1 cellular context compared by ENCODE assay signal in the genomic region with DNA sequence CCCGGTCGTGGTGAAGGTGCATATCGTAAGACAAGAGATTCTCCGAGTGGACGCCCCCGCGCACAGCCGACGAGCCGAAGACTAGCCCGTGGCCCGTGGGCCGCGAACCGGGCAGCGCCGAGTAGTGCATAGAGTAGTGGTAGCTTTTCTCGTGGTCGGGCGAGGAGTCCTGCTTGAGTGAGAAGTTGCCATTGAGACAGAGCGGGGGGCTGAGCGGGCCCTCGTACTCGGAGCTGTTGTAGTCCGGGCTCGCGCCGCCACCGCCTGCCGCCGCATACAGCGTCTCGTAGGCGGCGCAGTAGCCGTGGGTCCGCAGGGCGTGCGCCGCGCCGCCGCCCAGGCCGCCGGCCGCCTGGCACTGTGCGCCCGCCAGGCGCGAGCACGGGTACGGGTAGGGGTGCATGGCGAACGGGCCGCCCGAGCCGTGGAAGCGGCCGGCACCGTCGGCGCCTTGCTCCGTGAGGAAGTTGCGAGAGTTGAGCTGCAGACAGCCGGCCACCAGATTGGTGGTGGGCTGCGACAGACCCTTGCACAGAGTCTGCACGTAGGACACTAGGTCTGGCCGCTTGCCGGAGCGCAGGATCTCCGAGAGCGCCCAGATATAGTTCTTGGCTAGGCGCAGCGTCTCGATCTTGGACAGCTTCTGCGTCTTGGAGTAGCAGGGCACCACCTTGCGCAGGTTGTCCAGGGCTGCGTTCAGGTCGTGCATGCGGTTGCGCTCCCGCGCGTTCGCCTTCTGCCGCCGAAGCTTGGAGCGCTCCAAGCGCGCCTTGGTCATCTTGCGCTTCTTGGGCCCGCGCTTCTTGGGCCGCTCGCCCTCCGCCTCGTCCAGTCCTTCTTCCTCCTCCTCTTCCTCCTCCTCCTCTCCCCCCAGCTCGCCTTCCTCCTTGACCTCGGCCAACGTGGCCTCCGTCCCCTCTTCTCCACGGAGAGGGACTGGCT.
TF ChIP-seq lines count a peak whose summit lies in the region.

No MANE protein-coding gene starts in this region.

TF ChIP-seq in endothelial cell of umbilical vein, 7 proteins besides CTCF, POLR2A, EP300 and RAD21:
- peak; percentile 96 for TF ChIP-seq EZH2 (IDR thresholded peaks at IDR 0.05; ENCODE audit: borderline replicate concordance, low read depth, low read length, severe bottlenecking)
- TF ChIP-seq, protein P1, sequence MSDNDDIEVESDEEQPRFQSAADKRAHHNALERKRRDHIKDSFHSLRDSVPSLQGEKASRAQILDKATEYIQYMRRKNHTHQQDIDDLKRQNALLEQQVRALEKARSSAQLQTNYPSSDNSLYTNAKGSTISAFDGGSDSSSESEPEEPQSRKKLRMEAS (IDR thresholded peaks at IDR 0.05; ENCODE audit: insufficient read depth, insufficient read length) = no peak
